1 cellular context compared by ENCODE assay signal in genomic region chr7:5635461-5636445, GRCh38.
TF ChIP-seq lines count a peak whose summit lies in the region.

No MANE protein-coding gene starts in this region.

TF ChIP-seq in GM23338, 12 proteins besides CTCF, POLR2A, EP300 and RAD21 (continued from another document):
- no peak for TF ChIP-seq REST (IDR thresholded peaks at IDR 0.05; ENCODE audit: unreplicated experiment)
- no peak for TF ChIP-seq ZNF331 (CRISPR knock-in tag; IDR thresholded peaks at IDR 0.05; ENCODE audit: low read depth)
- no peak for TF ChIP-seq CREB1 (CRISPR knock-in tag; IDR thresholded peaks at IDR 0.05; ENCODE audit: low read depth)
- TF ChIP-seq EZH2phosphoT487 (IDR thresholded peaks at IDR 0.05; ENCODE audit: unreplicated experiment): no peak
